Comparison of ENCODE assay signal across 16 cellular contexts in the genomic region with DNA sequence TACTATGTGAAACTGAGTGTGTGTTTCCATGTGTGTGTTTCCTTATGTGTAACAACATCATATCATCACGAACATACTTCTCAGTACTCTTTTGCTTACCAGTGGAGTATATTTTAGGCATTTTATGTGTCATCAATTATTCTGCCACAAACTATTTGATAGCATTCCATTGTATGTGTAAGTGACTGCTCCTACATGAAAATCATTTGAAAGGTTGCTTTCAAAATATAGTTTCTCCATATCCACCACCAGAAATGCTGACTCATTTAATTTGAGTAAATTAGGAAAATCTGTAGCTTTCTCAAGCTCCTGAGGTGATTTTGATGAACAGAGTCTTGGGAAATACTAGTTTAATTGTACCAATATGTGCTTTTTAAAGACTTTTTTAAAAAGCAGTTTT.
DNase-seq lines count a peak whose midpoint lies in the region; ATAC-seq and TF ChIP-seq lines count a peak whose summit lies in the region.
"Had no signal": no experiment of that assay in that cellular context is flagged by ENCODE, and none has a peak within 500 bp of the region (broad histone marks: within the 10 kb centered on the region; RNA-seq: fewer than 3 reads in every experiment).

No MANE protein-coding gene starts in this region.

- H3K4me1 ChIP-seq in SK-N-SH (ENCODE audit: control insufficient read depth in 1 of 2, insufficient read depth in 2 of 2, low read depth in 1 of 2, low read length in 1 of 2): no peaks in the 10 kb centered on the region; a peak in 2 of 4 replicates
- H3K4me1 ChIP-seq in skeletal muscle satellite cell (ENCODE audit: control insufficient read depth, insufficient read depth, low read length): peaks cover 17% of the 10 kb centered on the region
- no peaks in the 10 kb centered on the region for H3K4me1 ChIP-seq in esophagus squamous epithelium
- H3K4me1 ChIP-seq: body of pancreas had no signal

- H3K9ac ChIP-seq in SK-N-SH: no peak overlapping the region
- H3K9ac ChIP-seq in skeletal muscle satellite cell (ENCODE audit: low read depth, low read length): no peak overlapping the region

- WGBS in SK-N-SH (ENCODE audit: low lambda C conversion rate): 41% methylated on average over 1 of the region's 1 CpG
- WGBS in esophagus squamous epithelium, 2 donors: 70 to 71% methylated on average over 1 of the region's 1 CpG

- POLR2A ChIA-PET in SK-N-SH (lab: Yijun Ruan, JAX): no interaction called here

- TF ChIP-seq POLR2A in esophagus squamous epithelium (IDR thresholded peaks at IDR 0.05): no peak

- H3K36me3 ChIP-seq in SK-N-SH (replicated peaks in 1 of 2; ENCODE audit: control insufficient read depth in 1 of 2, insufficient read depth in 2 of 2, low read length in 1 of 2): no peaks in the 10 kb centered on the region
- H3K36me3 ChIP-seq in skeletal muscle satellite cell (ENCODE audit: insufficient read depth, low read length): no peaks in the 10 kb centered on the region
- no peaks in the 10 kb centered on the region for H3K36me3 ChIP-seq in esophagus squamous epithelium
- H3K36me3 ChIP-seq: thoracic aorta had no signal

- DNase-seq in GM04504 (ENCODE audit: low read depth): peak; percentile 77
- no peak for DNase-seq in SK-N-SH
- DNase-seq in fibroblast of gingiva (ENCODE audit: low read depth): peak; percentile 96
- no peak for DNase-seq in esophagus squamous epithelium (lab: John Stamatoyannopoulos, UW)
- DNase-seq in NCI-H82 treated with DMSO at 0.1 percent for 48 hours (lab: John Stamatoyannopoulos, UW; ENCODE audit: unreplicated experiment): no peak
- DNase-seq: activated CD4-positive, alpha-beta memory T cell treated with anti-CD3 and anti-CD28 coated beads for 36 hours; body of pancreas; effector CD4-positive, alpha-beta T cell; GF-D8; KBM-7; kidney glomerular epithelial cell; NCI-H1436; stimulated activated CD4-positive, alpha-beta T cell treated with anti-CD3 and anti-CD28 coated beads, Interleukin-1b, Interleukin-23, amount 100 ng/mL, for 48 hours had no signal

- CTCF ChIA-PET in SK-N-SH (lab: Yijun Ruan, JAX): no interaction called here

- H3K27ac ChIP-seq in SK-N-SH (ENCODE audit: low read depth in 2 of 2, low read length in 1 of 2) (peak overlapping the region in 1 of 2 experiments; percentile 58; a peak in 2 of 4 replicates), esophagus squamous epithelium (no peak overlapping the region)
- H3K27ac ChIP-seq: body of pancreas, thoracic aorta had no signal

- ATAC-seq in GM18858 (IDR thresholded peaks at IDR 0.05; ENCODE audit: unreplicated experiment): no peak
- ATAC-seq: body of pancreas had no signal

- H3K9me3 ChIP-seq in SK-N-SH (no peaks in the 10 kb centered on the region), skeletal muscle satellite cell (replicated peaks; ENCODE audit: low read length) (no peaks in the 10 kb centered on the region), esophagus squamous epithelium (no peaks in the 10 kb centered on the region)
- H3K9me3 ChIP-seq: body of pancreas, thoracic aorta had no signal

- intact Hi-C loops in esophagus squamous epithelium (cut with DNase I): no loop called here

- H3K27me3 ChIP-seq in SK-N-SH (ENCODE audit: insufficient read depth) (no peaks in the 10 kb centered on the region), skeletal muscle satellite cell (ENCODE audit: control insufficient read depth, insufficient read depth, low read length) (no peaks in the 10 kb centered on the region), esophagus squamous epithelium (no peaks in the 10 kb centered on the region)
- H3K27me3 ChIP-seq: body of pancreas had no signal

- H3K4me3 ChIP-seq in SK-N-SH (ENCODE audit: low read depth in 2 of 2, low read length in 1 of 2) (no peak overlapping the region), skeletal muscle satellite cell (ENCODE audit: low read length) (no peak overlapping the region), esophagus squamous epithelium (no peak overlapping the region)
- H3K4me3 ChIP-seq: body of pancreas, thoracic aorta had no signal

- TF ChIP-seq RAD21 in SK-N-SH (IDR thresholded peaks at IDR 0.05; ENCODE audit: low read length): no peak

- H3K9me2 ChIP-seq in SK-N-SH: no peaks in the 10 kb centered on the region

- TF ChIP-seq CTCF in SK-N-SH (IDR thresholded peaks at IDR 0.05): no peak
- TF ChIP-seq CTCF in esophagus squamous epithelium (IDR thresholded peaks at IDR 0.05): no peak

- no peak overlapping the region; the same call in 1 of the 2 replicates for H3K4me2 ChIP-seq in SK-N-SH
- peak overlapping the region; percentile 15 for H3K4me2 ChIP-seq in skeletal muscle satellite cell (ENCODE audit: low read length)

- peak in 1 of 2 experiments; percentile 41; a peak in 1 of 4 replicates for TF ChIP-seq EP300 in SK-N-SH (IDR thresholded peaks at IDR 0.05; ENCODE audit: borderline replicate concordance in 1 of 2, low read depth in 1 of 2, low read length in 1 of 2)

- H3K79me2 ChIP-seq in SK-N-SH (ENCODE audit: insufficient read depth): no peaks in the 10 kb centered on the region

- no peaks in the 10 kb centered on the region for H4K20me1 ChIP-seq in SK-N-SH (ENCODE audit: insufficient read depth)

- H2AFZ ChIP-seq in SK-N-SH (ENCODE audit: low read depth): 0 out of 2 replicates have a peak overlapping the region, but pooled peaks have one; percentile 14

- peaks cover 17% of the 10 kb centered on the region for H3F3A ChIP-seq in SK-N-SH (replicated peaks; ENCODE audit: insufficient read depth)

TF ChIP-seq in SK-N-SH, 30 proteins besides CTCF, POLR2A, EP300 and RAD21:
- TF ChIP-seq, protein P1, sequence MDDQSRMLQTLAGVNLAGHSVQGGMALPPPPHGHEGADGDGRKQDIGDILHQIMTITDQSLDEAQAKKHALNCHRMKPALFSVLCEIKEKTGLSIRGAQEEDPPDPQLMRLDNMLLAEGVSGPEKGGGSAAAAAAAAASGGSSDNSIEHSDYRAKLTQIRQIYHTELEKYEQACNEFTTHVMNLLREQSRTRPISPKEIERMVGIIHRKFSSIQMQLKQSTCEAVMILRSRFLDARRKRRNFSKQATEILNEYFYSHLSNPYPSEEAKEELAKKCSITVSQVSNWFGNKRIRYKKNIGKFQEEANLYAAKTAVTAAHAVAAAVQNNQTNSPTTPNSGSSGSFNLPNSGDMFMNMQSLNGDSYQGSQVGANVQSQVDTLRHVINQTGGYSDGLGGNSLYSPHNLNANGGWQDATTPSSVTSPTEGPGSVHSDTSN (IDR thresholded peaks at IDR 0.05): peak; percentile 68
- TF ChIP-seq FOXJ3 (CRISPR knock-in tag; IDR thresholded peaks at IDR 0.05) (no peak), SMC3 (IDR thresholded peaks at IDR 0.05; ENCODE audit: low read depth, low read length) (no peak), JUND (IDR thresholded peaks at IDR 0.05) (peak; percentile 29; the same call in 1 of the 2 replicates), IRF3 (IDR thresholded peaks at IDR 0.05; ENCODE audit: low read depth, low read length) (no peak), TCF12 (IDR thresholded peaks at IDR 0.05) (peak; percentile 57), MEF2A (IDR thresholded peaks at IDR 0.05; ENCODE audit: borderline replicate concordance, low read depth) (0 out of 2 replicates have a peak, but pooled peaks have one; percentile 15), ELF1 (IDR thresholded peaks at IDR 0.05) (no peak), USF2 (IDR thresholded peaks at IDR 0.05; ENCODE audit: borderline replicate concordance, low read depth, low read length) (no peak), MXI1 (IDR thresholded peaks at IDR 0.05; ENCODE audit: low read depth, low read length) (no peak), FOSL2 (IDR thresholded peaks at IDR 0.05; ENCODE audit: borderline replicate concordance, low read depth) (peak; percentile 66; the same call in 1 of the 2 replicates)

Comparison
In these comparisons a context has a peak if more than half of its experiments do, and no peak if none do; other contexts are left out.
1. DNase-seq: peak in GM04504 (single experiment) and fibroblast of gingiva (single experiment); none in SK-N-SH (single experiment), esophagus squamous epithelium (single experiment) and NCI-H82 treated with DMSO at 0.1 percent for 48 hours (single experiment).